Comparison of ENCODE assay signal across 10 cellular contexts in the genomic region with DNA sequence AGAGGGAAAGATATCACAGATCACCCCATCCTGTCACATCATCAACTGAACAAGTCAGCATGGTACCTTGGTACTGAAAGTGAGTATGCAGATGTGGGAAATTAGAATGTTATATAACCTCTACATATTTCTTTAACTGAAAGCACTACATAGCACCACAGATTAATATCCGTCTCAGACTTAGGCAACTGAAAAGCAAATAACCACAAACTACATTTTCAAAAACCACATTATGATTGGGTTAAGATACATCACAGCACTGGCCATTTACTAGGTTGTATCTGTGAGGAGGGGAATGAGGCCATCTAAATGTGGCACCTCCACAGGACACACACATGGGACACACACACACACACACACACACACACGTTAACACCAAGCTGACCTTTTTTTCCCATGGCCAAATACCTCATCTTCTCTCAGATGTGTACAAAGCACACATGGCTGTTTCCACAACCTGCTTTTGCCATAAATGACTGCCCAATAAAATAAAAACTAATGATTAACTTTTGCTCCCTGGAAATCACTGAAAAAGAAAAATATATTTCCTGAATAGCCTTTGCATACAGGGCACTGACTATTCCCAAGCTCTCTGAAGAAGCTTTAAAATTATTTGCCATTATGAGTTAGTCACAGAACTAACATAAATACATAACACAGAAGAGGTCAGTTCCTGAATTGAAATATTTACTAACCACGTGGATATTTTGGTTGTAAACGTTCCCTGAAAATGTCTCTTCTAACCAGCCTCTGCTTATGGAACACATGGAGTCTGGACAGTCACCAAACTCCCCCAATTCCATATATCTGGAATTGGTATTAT.
DNase-seq lines count a peak whose midpoint lies in the region; ATAC-seq lines count a peak whose summit lies in the region.
"Had no signal": no experiment of that assay in that cellular context is flagged by ENCODE, and none has a peak within 500 bp of the region (broad histone marks: within the 10 kb centered on the region; RNA-seq: fewer than 3 reads in every experiment).

No MANE protein-coding gene starts in this region.

- ATAC-seq in GM18498 (IDR thresholded peaks at IDR 0.05; ENCODE audit: unreplicated experiment) (peak; percentile 86), GM21390 (IDR thresholded peaks at IDR 0.05; ENCODE audit: unreplicated experiment) (peak; percentile 74), HG03354 (IDR thresholded peaks at IDR 0.05; ENCODE audit: poor library complexity, severe bottlenecking, unreplicated experiment) (peak; percentile 64), left ventricle myocardium superior (no peak)

- intact Hi-C loops in left ventricle myocardium superior (cut with micrococcal nuclease): no loop called here

- DNase-seq in glomerular visceral epithelial cell (ENCODE audit: extremely low spot score): peak; percentile 42
- DNase-seq in left ventricle myocardium superior: no peak
- no peak for DNase-seq in putamen (ENCODE audit: low spot score)
- no peak for DNase-seq in NK-92 treated with Interleukin-12 subunit alpha and Interleukin-12 subunit beta, amount 100 ng/mL, for 24 hours (lab: John Stamatoyannopoulos, UW)
- no peak for DNase-seq in ecto neural progenitor cell (ENCODE audit: low spot score)
- DNase-seq: activated T-cell treated with anti-CD3 and anti-CD28 coated beads for 4 hours, NCI-H226 had no signal
